10 cellular contexts compared by ENCODE assay signal in the genomic region with DNA sequence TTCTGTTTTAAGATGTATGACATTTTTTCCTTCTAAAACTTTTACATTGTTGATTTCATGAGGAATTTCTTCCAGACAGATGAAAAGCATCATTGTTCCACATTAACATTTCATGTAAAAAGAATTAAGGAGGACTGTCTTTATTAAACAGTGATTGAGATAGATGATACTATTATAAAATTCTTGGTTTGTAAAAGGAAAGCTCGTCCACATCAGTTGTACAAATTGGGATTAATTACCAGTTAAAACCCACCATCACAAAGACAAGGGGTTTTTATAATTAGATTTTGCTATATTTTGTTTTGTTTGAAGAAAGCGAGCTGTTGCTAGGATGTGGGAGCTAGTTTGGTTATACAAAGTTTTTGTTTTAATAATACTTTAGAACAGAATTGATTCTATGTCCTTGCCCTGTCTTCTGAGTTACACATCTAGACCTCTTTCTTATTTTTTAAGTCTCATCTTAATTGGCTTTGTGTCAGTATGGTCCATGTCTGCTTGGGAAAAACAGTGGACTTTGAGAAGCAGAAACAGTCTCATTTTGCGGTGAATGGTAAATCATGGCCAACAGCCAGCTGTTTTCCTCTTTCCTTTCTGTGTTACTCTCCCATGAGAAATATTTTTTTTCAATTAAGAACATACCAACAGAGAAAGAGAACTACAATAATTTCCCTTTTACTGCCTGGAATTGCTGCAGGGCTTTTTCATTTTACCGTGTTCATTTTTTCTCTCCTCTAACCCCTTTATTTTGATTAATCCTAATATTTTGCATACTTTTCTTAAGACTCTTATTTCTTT.
A peak's percentile ranks its signal among the peaks of the same experiment; 100 is the strongest.
DNase-seq lines count a peak whose midpoint lies in the region; ATAC-seq and TF ChIP-seq lines count a peak whose summit lies in the region.
"Had no signal": no experiment of that assay in that cellular context is flagged by ENCODE, and none has a peak within 500 bp of the region (broad histone marks: within the 10 kb centered on the region; RNA-seq: fewer than 3 reads in every experiment).

No MANE protein-coding gene starts in this region.

- H3K27ac ChIP-seq in ACC112 (ENCODE audit: low read depth, low read length), result peak overlapping the region; percentile 95
- no peak overlapping the region for H3K27ac ChIP-seq in HEK293 (ENCODE audit: extremely low read depth, low read depth, low read length)
- H3K27ac ChIP-seq in brain microvascular endothelial cell, result peak overlapping the region; percentile 95
- H3K27ac ChIP-seq in muscle layer of colon (ENCODE audit: low read depth, low read length), result peak overlapping the region; percentile 84
- H3K27ac ChIP-seq: cardiac muscle cell had no signal

- no peak for TF ChIP-seq CTCF in HEK293 (tag by site-specific recombination; IDR thresholded peaks at IDR 0.05)
- no peak for TF ChIP-seq CTCF in brain microvascular endothelial cell (IDR thresholded peaks at IDR 0.05; ENCODE audit: low read depth, low read length, missing control alignments)

- H3K4me1 ChIP-seq in ACC112 (ENCODE audit: control insufficient read depth, insufficient read depth, low read length, unreplicated experiment), result peaks cover 52% of the 10 kb centered on the region
- peaks cover 16% of the 10 kb centered on the region for H3K4me1 ChIP-seq in HEK293 (ENCODE audit: control insufficient read depth, insufficient read depth, low read length)
- peaks cover 28% of the 10 kb centered on the region for H3K4me1 ChIP-seq in muscle layer of colon (ENCODE audit: insufficient read depth, low read length)

- H3K27me3 ChIP-seq in ACC112 (ENCODE audit: insufficient read depth, low read length) (no peaks in the 10 kb centered on the region), brain microvascular endothelial cell (replicated peaks) (no peaks in the 10 kb centered on the region), muscle layer of colon (ENCODE audit: control insufficient read depth in 1 of 2, insufficient read depth in 2 of 2, low read length in 2 of 2) (no peaks in the 10 kb centered on the region)

- H3K79me2 ChIP-seq in ACC112 (ENCODE audit: control insufficient read depth, insufficient read depth, low read length, unreplicated experiment), result peaks cover 41% of the 10 kb centered on the region

- CTCF ChIA-PET in HEK293 (lab: Yijun Ruan, JAX), result interaction anchor here (0.7 to 1.4 kb wide), 2 partner anchors 378 to 1525 kb away, joined by 4 to 5 read pairs; no protein-coding TSS in a partner anchor

- in situ Hi-C loops in brain microvascular endothelial cell (cut with HindIII; ENCODE audit: low pct_ligation_motif_present, low sequenced_read_pairs), result no loop called here

- H3K4me3 ChIP-seq in ACC112 (ENCODE audit: low read depth, low read length) (peak overlapping the region; percentile 89), HEK293 (ENCODE audit: low read depth, low read length) (no peak overlapping the region), brain microvascular endothelial cell (ENCODE audit: low read depth, low read length) (no peak overlapping the region), muscle layer of colon (ENCODE audit: low read depth in 1 of 2, low read length in 2 of 2) (peak overlapping the region; percentile 28 to 79)
- H3K4me3 ChIP-seq: cardiac muscle cell had no signal

- ATAC-seq in GM21529 (IDR thresholded peaks at IDR 0.05; ENCODE audit: unreplicated experiment) (no peak), HG03460 (IDR thresholded peaks at IDR 0.05; ENCODE audit: unreplicated experiment) (no peak)

- no peak overlapping the region for H2AFZ ChIP-seq in ACC112 (ENCODE audit: low read length, unreplicated experiment)

- peak; percentile 64 for DNase-seq in brain microvascular endothelial cell
- DNase-seq in kidney glomerular epithelial cell (lab: John Stamatoyannopoulos, UW), result no peak
- DNase-seq in DMS 273 treated with DMSO at 0.1 percent for 48 hours (lab: John Stamatoyannopoulos, UW), result no peak
- DNase-seq: nephron progenitor cell had no signal

- peak overlapping the region; percentile 92 for H3K9ac ChIP-seq in muscle layer of colon (ENCODE audit: low read length)

- POLR2A ChIA-PET in HEK293 (lab: Yijun Ruan, JAX), result no interaction called here

- no peaks in the 10 kb centered on the region for H3K9me3 ChIP-seq in HEK293 (ENCODE audit: control insufficient read depth, insufficient read depth, low read depth, low read length)
- no peaks in the 10 kb centered on the region for H3K9me3 ChIP-seq in muscle layer of colon (ENCODE audit: low read length)

- H3K36me3 ChIP-seq in ACC112 (ENCODE audit: insufficient read depth, low read length) (no peaks in the 10 kb centered on the region), HEK293 (ENCODE audit: control insufficient read depth in 2 of 2, insufficient read depth in 1 of 2, low read length in 2 of 2) (no peaks in the 10 kb centered on the region), brain microvascular endothelial cell (replicated peaks) (no peaks in the 10 kb centered on the region), muscle layer of colon (ENCODE audit: insufficient read depth, low read length) (no peaks in the 10 kb centered on the region)
- H3K36me3 ChIP-seq: cardiac muscle cell had no signal

TF ChIP-seq in HEK293, 187 proteins besides CTCF, POLR2A, EP300 and RAD21:
- TF ChIP-seq ZNF664 (tag by site-specific recombination; IDR thresholded peaks at IDR 0.05), result no peak
- TF ChIP-seq PRDM1 (tag by site-specific recombination; IDR thresholded peaks at IDR 0.05), result peak; percentile 56; the same call in 1 of the 2 replicates
- TF ChIP-seq ZNF549 (tag by site-specific recombination; IDR thresholded peaks at IDR 0.05), result no peak

Comparison
In these comparisons a context has a peak if more than half of its experiments do, and no peak if none do; other contexts are left out.
1. H3K4me3 ChIP-seq: peak in ACC112 (single experiment) and muscle layer of colon (2 of 2); none in HEK293 (single experiment) and brain microvascular endothelial cell (single experiment).